Comparison of ENCODE assay signal across 7 cellular contexts in the genomic region with DNA sequence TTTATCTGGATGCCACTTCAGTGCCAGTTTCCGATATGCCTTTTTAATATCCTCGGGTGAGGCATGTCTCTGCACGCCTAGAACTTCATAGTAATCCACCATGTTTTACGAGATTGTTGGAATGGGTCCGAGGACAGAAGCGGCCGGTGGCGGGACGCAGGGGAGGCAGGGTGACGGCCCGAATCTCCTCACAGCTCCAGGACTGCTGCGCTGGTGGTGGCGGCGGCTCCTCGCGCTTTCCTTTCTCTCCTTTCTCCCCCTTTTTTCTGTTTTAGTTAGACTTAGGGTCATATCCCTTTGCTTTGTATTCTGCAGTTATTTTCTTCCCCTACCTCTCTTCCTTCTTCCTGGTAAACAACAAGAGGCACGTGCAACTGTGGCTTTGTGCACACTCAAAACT.
A peak's percentile ranks its signal among the peaks of the same experiment; 100 is the strongest.
DNase-seq lines count a peak whose midpoint lies in the region; ATAC-seq and TF ChIP-seq lines count a peak whose summit lies in the region.
"Not testable (repeated sequence)": the region's sequence is repeated elsewhere in the genome, so short reads cannot be mapped to it uniquely, and the experiment has no call there.

No MANE protein-coding gene starts in this region.

- not testable (repeated sequence) for TF ChIP-seq CTCF in CD8-positive, alpha-beta T cell (IDR thresholded peaks at IDR 0.05); WTC11 (IDR thresholded peaks at IDR 0.05)

- not testable (repeated sequence) for H3K27ac ChIP-seq in CD8-positive, alpha-beta T cell (ENCODE audit: low read depth, low read length); naive thymus-derived CD4-positive, alpha-beta T cell (ENCODE audit: low read depth, low read length)

- CTCF ChIA-PET in CD8-positive, alpha-beta T cell (lab: Charles Lee); WTC11 (lab: Charles Lee); activated CD8-positive, alpha-beta memory T cell treated with anti-CD3 and anti-CD28 coated beads, Interleukin-2, amount 10 ng/mL, durations not matched to agents 7 days and 5 days (lab: Charles Lee); naive thymus-derived CD4-positive, alpha-beta T cell (lab: Charles Lee): not testable (repeated sequence)

- not testable (repeated sequence) for H3K9me3 Mint-ChIP-seq in CD8-positive, alpha-beta T cell; WTC11; activated CD8-positive, alpha-beta memory T cell treated with anti-CD3 and anti-CD28 coated beads, Interleukin-2, amount 10 ng/mL, durations not matched to agents 7 days and 5 days (ENCODE audit: low read depth); naive thymus-derived CD4-positive, alpha-beta T cell

- not testable (repeated sequence) for H3K27me3 ChIP-seq in CD8-positive, alpha-beta T cell (ENCODE audit: insufficient read depth, low read length); naive thymus-derived CD4-positive, alpha-beta T cell (ENCODE audit: control insufficient read depth in 2 of 2, insufficient read depth in 2 of 2, low read length in 2 of 2)

- POLR2A ChIA-PET in CD8-positive, alpha-beta T cell (lab: Charles Lee); WTC11 (lab: Charles Lee); naive thymus-derived CD4-positive, alpha-beta T cell (lab: Charles Lee): not testable (repeated sequence)

- not testable (repeated sequence) for DNase-seq in CD8-positive, alpha-beta T cell; WTC11 (ENCODE audit: low spot score); activated CD8-positive, alpha-beta memory T cell treated with anti-CD3 and anti-CD28 coated beads, Interleukin-2, amount 10 ng/mL, durations not matched to agents 7 days and 5 days; naive thymus-derived CD4-positive, alpha-beta T cell; stimulated activated naive CD8-positive, alpha-beta T cell treated with anti-CD3 and anti-CD28 coated beads, Interleukin-15, Interleukin-2, amounts not matched to agents 100 U/mL and 50 U/mL, for 24 hours

- not testable (repeated sequence) for H3K9me3 ChIP-seq in CD8-positive, alpha-beta T cell (ENCODE audit: low read length); naive thymus-derived CD4-positive, alpha-beta T cell (ENCODE audit: control insufficient read depth in 2 of 3, low read length in 3 of 3)

- intact Hi-C loops in CD8-positive, alpha-beta T cell (cut with DNase I, micrococcal nuclease); naive thymus-derived CD4-positive, alpha-beta T cell (cut with micrococcal nuclease): not testable (repeated sequence)

- H3K4me1 Mint-ChIP-seq in CD8-positive, alpha-beta T cell (ENCODE audit: low read depth); WTC11; naive thymus-derived CD4-positive, alpha-beta T cell: not testable (repeated sequence)
- peaks cover 12% of the 10 kb centered on the region for H3K4me1 Mint-ChIP-seq in activated CD8-positive, alpha-beta memory T cell treated with anti-CD3 and anti-CD28 coated beads, Interleukin-2, amount 10 ng/mL, durations not matched to agents 7 days and 5 days

- not testable (repeated sequence) for H3K4me3 ChIP-seq in CD8-positive, alpha-beta T cell (ENCODE audit: low read depth, low read length); naive thymus-derived CD4-positive, alpha-beta T cell (ENCODE audit: low read length)

- not testable (repeated sequence) for H3K27me3 Mint-ChIP-seq in CD8-positive, alpha-beta T cell (ENCODE audit: low read depth); WTC11 (ENCODE audit: low read depth); activated CD8-positive, alpha-beta memory T cell treated with anti-CD3 and anti-CD28 coated beads, Interleukin-2, amount 10 ng/mL, durations not matched to agents 7 days and 5 days
- H3K27me3 Mint-ChIP-seq in naive thymus-derived CD4-positive, alpha-beta T cell = peaks cover 4 to 13% (median 10%) of the 10 kb centered on the region in 5 donors

- not testable (repeated sequence) for H3K27ac Mint-ChIP-seq in CD8-positive, alpha-beta T cell; WTC11; activated CD8-positive, alpha-beta memory T cell treated with anti-CD3 and anti-CD28 coated beads, Interleukin-2, amount 10 ng/mL, durations not matched to agents 7 days and 5 days; naive thymus-derived CD4-positive, alpha-beta T cell

- H3K36me3 ChIP-seq in CD8-positive, alpha-beta T cell (ENCODE audit: insufficient read depth, low read length); naive thymus-derived CD4-positive, alpha-beta T cell (ENCODE audit: control insufficient read depth in 2 of 3, insufficient read depth in 3 of 3, low read length in 3 of 3): not testable (repeated sequence)

- not testable (repeated sequence) for H3K4me1 ChIP-seq in CD8-positive, alpha-beta T cell (ENCODE audit: insufficient read depth, low read length); naive thymus-derived CD4-positive, alpha-beta T cell (ENCODE audit: control insufficient read depth in 2 of 2, insufficient read depth in 2 of 2, low read length in 2 of 2)

- not testable (repeated sequence) for H3K4me3 Mint-ChIP-seq in CD8-positive, alpha-beta T cell; WTC11; activated CD8-positive, alpha-beta memory T cell treated with anti-CD3 and anti-CD28 coated beads, Interleukin-2, amount 10 ng/mL, durations not matched to agents 7 days and 5 days; naive thymus-derived CD4-positive, alpha-beta T cell

- peak; percentile 54 for ATAC-seq in CD8-positive, alpha-beta T cell
- ATAC-seq in HG02642 (IDR thresholded peaks at IDR 0.05; ENCODE audit: poor library complexity, unreplicated experiment) (peak; percentile 51), WTC11 (0 out of 2 replicates have a peak, but pooled peaks have one; percentile 43), esophagus mucosa (peak; percentile 38)
- ATAC-seq in activated CD8-positive, alpha-beta memory T cell treated with anti-CD3 and anti-CD28 coated beads, Interleukin-2, amount 10 ng/mL, durations not matched to agents 7 days and 5 days = peak; percentile 63
- ATAC-seq in naive thymus-derived CD4-positive, alpha-beta T cell = peak; percentile 57
- peak; percentile 43 for ATAC-seq in stimulated activated naive CD8-positive, alpha-beta T cell treated with anti-CD3 and anti-CD28 coated beads, Interleukin-15, Interleukin-2, amounts not matched to agents 100 U/mL and 50 U/mL, for 24 hours

- not testable (repeated sequence) for H3K36me3 Mint-ChIP-seq in CD8-positive, alpha-beta T cell; WTC11; activated CD8-positive, alpha-beta memory T cell treated with anti-CD3 and anti-CD28 coated beads, Interleukin-2, amount 10 ng/mL, durations not matched to agents 7 days and 5 days; naive thymus-derived CD4-positive, alpha-beta T cell
